In genomic region chr3:9791127-9791526, GRCh38 we compare ENCODE assay signal across 9 cellular contexts. TPM values are rescaled to one million over a fixed set of nuclear protein-coding genes. Genes with fewer than 3 reads are reported as not detected.
DNase-seq lines count a peak whose midpoint lies in the region; ATAC-seq and TF ChIP-seq lines count a peak whose summit lies in the region.
"Had no signal": no experiment of that assay in that cellular context is flagged by ENCODE, and none has a peak within 500 bp of the region (broad histone marks: within the 10 kb centered on the region; RNA-seq: fewer than 3 reads in every experiment).

No MANE protein-coding gene starts in this region.

- peaks cover 56% of the 10 kb centered on the region for H3K36me3 Mint-ChIP-seq in T-helper 1 cell treated with Interleukin-12 subunit alpha and Interleukin-12 subunit beta and Interleukin-4 antibody, amounts not matched to agents 30 μg/mL and 1 μg/mL, for 36 hours (ENCODE audit: low read depth)

- TF ChIP-seq POLR2A in esophagus muscularis mucosa (IDR thresholded peaks at IDR 0.05; ENCODE audit: low read depth) (no peak), spleen (IDR thresholded peaks at IDR 0.05) (no peak)

- no peaks in the 10 kb centered on the region for H3K9me3 Mint-ChIP-seq in T-helper 1 cell treated with Interleukin-12 subunit alpha and Interleukin-12 subunit beta and Interleukin-4 antibody, amounts not matched to agents 30 μg/mL and 1 μg/mL, for 36 hours

- DNase-seq in T-helper 1 cell (no peak), RWPE1 (ENCODE audit: low spot score) (no peak), esophagus muscularis mucosa (ENCODE audit: extremely low spot score) (no peak), spleen (no peak), RPMI8226 (no peak), GM10266 (ENCODE audit: extremely low spot score) (no peak)
- DNase-seq: KBM-7 had no signal

- H3K27me3 ChIP-seq in esophagus muscularis mucosa (no peaks in the 10 kb centered on the region), spleen (replicated peaks in 1 of 7) (no peaks in the 10 kb centered on the region)

- no peak for ATAC-seq in HG02571 (IDR thresholded peaks at IDR 0.05; ENCODE audit: unreplicated experiment)

- H3K4me1 Mint-ChIP-seq in T-helper 1 cell treated with Interleukin-12 subunit alpha and Interleukin-12 subunit beta and Interleukin-4 antibody, amounts not matched to agents 30 μg/mL and 1 μg/mL, for 36 hours (ENCODE audit: low read depth) = peaks cover 42% of the 10 kb centered on the region

- peak overlapping the region; percentile 99 for H3K4me3 Mint-ChIP-seq in T-helper 1 cell treated with Interleukin-12 subunit alpha and Interleukin-12 subunit beta and Interleukin-4 antibody, amounts not matched to agents 30 μg/mL and 1 μg/mL, for 36 hours

- peaks cover 23 to 64% (median 43%) of the 10 kb centered on the region in 4 donors for H3K36me3 ChIP-seq in esophagus muscularis mucosa
- peaks cover 0 to 72% (median 44%) of the 10 kb centered on the region in 6 donors for H3K36me3 ChIP-seq in spleen

- H3K9me3 ChIP-seq in esophagus muscularis mucosa = no peaks in the 10 kb centered on the region
- no peaks in the 10 kb centered on the region for H3K9me3 ChIP-seq in spleen

- whole genome bisulfite sequencing in esophagus muscularis mucosa = 98% methylated on average over 5 of the region's 11 CpGs
- WGBS in spleen, 5 donors = 92 to 96% (median 94%) methylated on average over 5 to 11 of the region's 11 CpGs

- CTCF ChIA-PET in RWPE1 (lab: Yijun Ruan, JAX) = interaction anchor here (1.0 kb wide), 1 partner anchor 155 kb away, joined by 3 read pairs; no protein-coding TSS in a partner anchor

- POLR2A ChIA-PET in RWPE1 (lab: Yijun Ruan, JAX; ENCODE audit: low non-redundant PET) = no interaction called here

- no peak overlapping the region for H3K4me3 ChIP-seq in esophagus muscularis mucosa
- H3K4me3 ChIP-seq in spleen = peak overlapping the region in 3 of 8 donors; percentile 68 to 95 (median 86)

- H3K27ac ChIP-seq in RWPE1 (peak overlapping the region; percentile 45), esophagus muscularis mucosa (replicated peaks in 1 of 4) (peak overlapping the region; percentile 94 to 98 (median 97)), spleen (peak overlapping the region in 7 of 8 donors; percentile 96 to 99 (median 98))

- TF ChIP-seq CTCF in RWPE1 (conservative IDR thresholded peaks at IDR 0.05; ENCODE audit: low read depth) (no peak), esophagus muscularis mucosa (IDR thresholded peaks at IDR 0.05) (no peak), spleen (IDR thresholded peaks at IDR 0.05 in 8 of 11, conservative IDR thresholded peaks at IDR 0.05 in 3 of 11) (no peak), GM10266 (IDR thresholded peaks at IDR 0.05; ENCODE audit: control insufficient read depth, insufficient read depth, low read depth, missing control alignments) (no peak)

- TF ChIP-seq EP300 in esophagus muscularis mucosa (IDR thresholded peaks at IDR 0.05) = no peak

- no peak overlapping the region for H3K27ac Mint-ChIP-seq in T-helper 1 cell treated with Interleukin-12 subunit alpha and Interleukin-12 subunit beta and Interleukin-4 antibody, amounts not matched to agents 30 μg/mL and 1 μg/mL, for 36 hours

- intact Hi-C loops in esophagus muscularis mucosa (cut with DNase I) (loop anchor here (2.0 to 5.0 kb wide), 3 partner anchors 16 to 74 kb away; no protein-coding TSS in a partner anchor), spleen (cut with DNase I; ENCODE audit: low total_unique reads) (no loop called here)

- no peaks in the 10 kb centered on the region for H3K27me3 Mint-ChIP-seq in T-helper 1 cell treated with Interleukin-12 subunit alpha and Interleukin-12 subunit beta and Interleukin-4 antibody, amounts not matched to agents 30 μg/mL and 1 μg/mL, for 36 hours (ENCODE audit: low read depth)

- H3K4me1 ChIP-seq in esophagus muscularis mucosa = peaks cover 22 to 46% (median 45%) of the 10 kb centered on the region in 4 donors
- H3K4me1 ChIP-seq in spleen = peaks cover 30 to 62% (median 49%) of the 10 kb centered on the region in 6 donors

RNA-seq across cellular contexts. Expression of gene TADA3, which starts 1.1 kb away (rescaled TPM):
- 10 to 100 TPM; 64.4 to 80.9 (median 74.6) TPM for total RNA-seq in esophagus muscularis mucosa
- 10 to 100 TPM; 38.6 to 73.7 (median 51.4) TPM for total RNA-seq in spleen
- polyA plus RNA-seq in spleen = 10 to 100 TPM; 33.6 to 48.3 (median 41.5) TPM

RNA-seq across cellular contexts. Expression of gene ARPC4, which starts 1.8 kb away (rescaled TPM):
- total RNA-seq in esophagus muscularis mucosa (100 to 1,000 TPM; 129 to 191 (median 164) TPM), spleen (100 to 1,000 TPM; 156 to 238 (median 199) TPM)
- 100 to 1,000 TPM in 2 of 3 donors, 10 to 100 TPM in 1; 98.9 to 144 (median 125) TPM for polyA plus RNA-seq in spleen

RNA-seq across cellular contexts. Expression of gene TTLL3, which starts 18.9 kb away (rescaled TPM):
- total RNA-seq in esophagus muscularis mucosa (10 to 100 TPM; 15.5 to 56.5 (median 25.6) TPM), spleen (100 to 1,000 TPM in 2 of 7 donors, 10 to 100 TPM in 5; 59.5 to 143 (median 78.9) TPM)
- 10 to 100 TPM; 24.8 to 58.1 (median 47.3) TPM for polyA plus RNA-seq in spleen

RNA-seq across cellular contexts. Expression of gene CAMK1, which starts 21.4 kb away (rescaled TPM):
- 10 to 100 TPM; 53.6 to 78.9 (median 70.2) TPM for total RNA-seq in esophagus muscularis mucosa
- 10 to 100 TPM; 10.1 to 30.5 (median 22.6) TPM for total RNA-seq in spleen
- 10 to 100 TPM; 14.5 to 29.8 (median 28.2) TPM for polyA plus RNA-seq in spleen

RNA-seq across cellular contexts. Expression of gene OGG1, which starts 41.4 kb away (rescaled TPM):
- total RNA-seq in esophagus muscularis mucosa (10 to 100 TPM; 18.6 to 28.3 (median 24.9) TPM), spleen (10 to 100 TPM; 22.0 to 34.5 (median 28.1) TPM)
- 10 to 100 TPM in 2 of 3 donors, 1 to 10 TPM in 1; 9.3 to 16.7 (median 15.9) TPM for polyA plus RNA-seq in spleen

Comparison
In these comparisons a context has a peak if more than half of its experiments do, and no peak if none do; other contexts are left out.
1. H3K27ac ChIP-seq: peak in every context shown above with its lines; median percentile 98 in spleen; 97 in esophagus muscularis mucosa; 45 in RWPE1.